ENCODE assay signal across 16 cellular contexts in genomic region chr16:73505178-73505968, GRCh38.
A peak's percentile ranks its signal among the peaks of the same experiment; 100 is the strongest.
DNase-seq lines count a peak whose midpoint lies in the region; ATAC-seq, FAIRE-seq and TF ChIP-seq lines count a peak whose summit lies in the region.
"Had no signal": no experiment of that assay in that cellular context is flagged by ENCODE, and none has a peak within 500 bp of the region (broad histone marks: within the 10 kb centered on the region; RNA-seq: fewer than 3 reads in every experiment).

No MANE protein-coding gene starts in this region.

- H3K4me1 ChIP-seq in A549 (no peaks in the 10 kb centered on the region), K562 (replicated peaks in 1 of 2; ENCODE audit: control insufficient read depth in 2 of 2, insufficient read depth in 2 of 2, low read length in 2 of 2) (no peaks in the 10 kb centered on the region; a peak in 1 of 5 replicates), right cardiac atrium (ENCODE audit: control insufficient read depth, insufficient read depth, low read length) (no peaks in the 10 kb centered on the region)

- no peaks in the 10 kb centered on the region for H4K20me1 ChIP-seq in K562 (replicated peaks; ENCODE audit: control insufficient read depth, insufficient read depth, low read length)

- H3K4me3 ChIP-seq in A549, result no peak overlapping the region
- no peak overlapping the region for H3K4me3 ChIP-seq in K562
- peak overlapping the region; percentile 16 for H3K4me3 ChIP-seq in right cardiac atrium (ENCODE audit: low read length)

- H2AFZ ChIP-seq in K562 (ENCODE audit: low read depth, low read length), result no peak overlapping the region

- no peaks in the 10 kb centered on the region for H3K36me3 ChIP-seq in K562 (ENCODE audit: control insufficient read depth, insufficient read depth, low read length)

- TF ChIP-seq EP300 in A549 (IDR thresholded peaks at IDR 0.05), result no peak
- TF ChIP-seq EP300 in K562 (IDR thresholded peaks at IDR 0.05; ENCODE audit: low read length), result no peak

- FAIRE-seq in A549 (lab: Jason Lieb, UNC) (no peak), K562 (lab: Jason Lieb, UNC) (no peak)
- FAIRE-seq: D721Med, GM19239 had no signal

- no peak for TF ChIP-seq POLR2A in A549 (IDR thresholded peaks at IDR 0.05; ENCODE audit: low read length)
- TF ChIP-seq POLR2A in K562 (conservative IDR thresholded peaks at IDR 0.05), result no peak

- TF ChIP-seq CTCF in A549 (IDR thresholded peaks at IDR 0.05) (no peak), K562 (IDR thresholded peaks at IDR 0.05 in 2 of 3, conservative IDR thresholded peaks at IDR 0.05 in 1 of 3; ENCODE audit: insufficient read depth in 2 of 3, low read depth in 1 of 3, low read length in 3 of 3) (no peak)

- 23% methylated on average over 13 of the region's 13 CpGs for WGBS in A549 (ENCODE audit: missing lambda C conversion rate)
- under 1% methylated on average over 13 of the region's 13 CpGs for WGBS in K562 (ENCODE audit: insufficient coverage, low coverage, missing lambda C conversion rate)
- 45% methylated on average over 13 of the region's 13 CpGs for WGBS in right cardiac atrium

- H3K9me3 ChIP-seq in A549, result no peaks in the 10 kb centered on the region; the same call in 2 of the 3 replicates
- H3K9me3 ChIP-seq in K562 (replicated peaks; ENCODE audit: control insufficient read depth, insufficient read depth, low read depth, low read length), result no peaks in the 10 kb centered on the region
- no peaks in the 10 kb centered on the region for H3K9me3 ChIP-seq in right cardiac atrium (ENCODE audit: control insufficient read depth, low read length)

- H3K27me3 ChIP-seq in K562 (ENCODE audit: control insufficient read depth in 2 of 2, insufficient read depth in 2 of 2, low read length in 2 of 2) (peaks cover 0 to 21% of the 10 kb centered on the region in 2 experiments; a peak in 1 of 5 replicates), right cardiac atrium (ENCODE audit: control insufficient read depth, insufficient read depth) (no peaks in the 10 kb centered on the region)

- CTCF ChIA-PET in A549 (lab: Yijun Ruan, JAX) (interaction anchor here (1.0 kb wide), 1 partner anchor 20 kb away, joined by 4 read pairs; no protein-coding TSS in a partner anchor), K562 (lab: Yijun Ruan, JAX; ENCODE audit: low intra/inter-chr PET ratio) (no interaction called here)

- no peak for TF ChIP-seq RAD21 in A549 (conservative IDR thresholded peaks at IDR 0.05 in 1 of 2, IDR thresholded peaks at IDR 0.05 in 1 of 2)
- no peak for TF ChIP-seq RAD21 in K562 (CRISPR knock-in tag; conservative IDR thresholded peaks at IDR 0.05 in 1 of 2, IDR thresholded peaks at IDR 0.05 in 1 of 2)

- in situ Hi-C loops in K562 (cut with MboI), result no loop called here

- intact Hi-C loops in K562 (cut with micrococcal nuclease), result no loop called here
- intact Hi-C loops in right cardiac atrium (cut with DNase I), result no loop called here

- no peak overlapping the region for H3K9ac ChIP-seq in K562 (ENCODE audit: insufficient read depth in 1 of 2, low read depth in 2 of 2, low read length in 2 of 2)

- no peak for ATAC-seq in A549
- ATAC-seq in K562, result no peak
- peak in 1 of 2 donors; percentile 48 for ATAC-seq in right cardiac atrium
- ATAC-seq: CD8-positive, alpha-beta T cell had no signal

- H3K9me1 ChIP-seq in K562 (ENCODE audit: control insufficient read depth, insufficient read depth, low read length), result no peaks in the 10 kb centered on the region

- no peak for DNase-seq in A549 (ENCODE audit: low read depth in 1 of 2, low spot score in 1 of 2)
- peak; percentile 16 for DNase-seq in ELF-1 (ENCODE audit: low read depth, low spot score)
- no peak for DNase-seq in K562 (ENCODE audit: extremely low read depth in 1 of 4, low spot score in 3 of 4)
- DNase-seq in right cardiac atrium, result no peak
- DNase-seq in SHP77 treated with DMSO at 0.1 percent for 48 hours (lab: John Stamatoyannopoulos, UW), result no peak
- DNase-seq in retina, result no peak
- no peak for DNase-seq in EL
- DNase-seq: CD8-positive, alpha-beta T cell; COR-L47; DMS153; DMS79 treated with DMSO at 0.1 percent for 48 hours; GF-D8; HCEC 1CT; HFFc6 had no signal

- H3K4me2 ChIP-seq in A549 (peak overlapping the region; percentile 19; the same call in 2 of the 3 replicates), K562 (ENCODE audit: insufficient read depth, low read length) (no peak overlapping the region)

- H3K27ac ChIP-seq in A549 (no peak overlapping the region), K562 (ENCODE audit: extremely low read depth, low read depth, low read length) (no peak overlapping the region), right cardiac atrium (ENCODE audit: low read length) (no peak overlapping the region)

- POLR2A ChIA-PET in A549 (lab: Yijun Ruan, JAX) (no interaction called here), K562 (lab: Yijun Ruan, JAX) (no interaction called here)

- no TSS peak for BruUV-seq in K562 (replicated peaks; lab: Mats Ljungman, UMichigan)

- no peaks in the 10 kb centered on the region for H3K79me2 ChIP-seq in K562 (ENCODE audit: control insufficient read depth, insufficient read depth, low read length)

TF ChIP-seq in A549, 52 proteins besides CTCF, POLR2A, EP300 and RAD21:
- TF ChIP-seq CBX8 (IDR thresholded peaks at IDR 0.05) (no peak), RFX5 (IDR thresholded peaks at IDR 0.05) (no peak), ZC3H11A (IDR thresholded peaks at IDR 0.05) (no peak), ELK1 (IDR thresholded peaks at IDR 0.05; ENCODE audit: low read depth, low read length) (no peak), CHD2 (IDR thresholded peaks at IDR 0.05; ENCODE audit: low read length, partially characterized antibody) (no peak), NPAS2 (CRISPR knock-in tag; IDR thresholded peaks at IDR 0.05; ENCODE audit: borderline replicate concordance) (no peak), HOXA7 (CRISPR knock-in tag; IDR thresholded peaks at IDR 0.05) (no peak), EHMT2 (IDR thresholded peaks at IDR 0.05; ENCODE audit: low read depth) (no peak)

TF ChIP-seq in K562, 482 proteins besides CTCF, POLR2A, EP300 and RAD21:
- TF ChIP-seq RFX1 (IDR thresholded peaks at IDR 0.05) (peak; percentile 2; the same call in 1 of the 2 replicates), GABPB1 (CRISPR knock-in tag; IDR thresholded peaks at IDR 0.05) (no peak), XRCC3 (IDR thresholded peaks at IDR 0.05) (no peak)
TF ChIP-seq in K562: peak in this region for 1.
